In genomic region chr3:69244036-69244435, GRCh38 we compare ENCODE assay signal across 25 cellular contexts.
DNase-seq lines count a peak whose midpoint lies in the region; ATAC-seq, FAIRE-seq and TF ChIP-seq lines count a peak whose summit lies in the region.
"Had no signal": no experiment of that assay in that cellular context is flagged by ENCODE, and none has a peak within 500 bp of the region (broad histone marks: within the 10 kb centered on the region; RNA-seq: fewer than 3 reads in every experiment).

No MANE protein-coding gene starts in this region.

- H3K23ac ChIP-seq in H1 (ENCODE audit: insufficient read length), result no peak overlapping the region
- H3K23ac ChIP-seq in mesenchymal stem cell (ENCODE audit: low read length in 2 of 2), result no peak overlapping the region
- no peak overlapping the region for H3K23ac ChIP-seq in trophoblast cell (ENCODE audit: low read length)

- H2AFZ ChIP-seq in H1 (ENCODE audit: low read length), result no peak overlapping the region
- H2AFZ ChIP-seq in mesenchymal stem cell (ENCODE audit: low read depth, low read length), result no peak overlapping the region
- H2AFZ ChIP-seq in trophoblast cell (ENCODE audit: insufficient read depth, low read length, poor library complexity), result peak overlapping the region; percentile 72
- no peak overlapping the region for H2AFZ ChIP-seq in OCI-LY7 (ENCODE audit: low read length)

- FAIRE-seq in H1 (lab: Jason Lieb, UNC), result peak; percentile 86
- FAIRE-seq: D721Med, HepG2, K562, RCC 7860 had no signal

- H3K9me3 Mint-ChIP-seq in Calu3 (ENCODE audit: low read depth, unreplicated experiment), result no peaks in the 10 kb centered on the region
- H3K9me3 Mint-ChIP-seq in MCF 10A (ENCODE audit: unreplicated experiment), result no peaks in the 10 kb centered on the region
- H3K9me3 Mint-ChIP-seq: CD8-positive, alpha-beta memory T cell had no signal

- ATAC-seq in GM21367 (IDR thresholded peaks at IDR 0.05; ENCODE audit: unreplicated experiment), result no peak
- ATAC-seq: HepG2, K562, Right ventricle myocardium inferior had no signal

- no peak for TF ChIP-seq EP300 in H1 (IDR thresholded peaks at IDR 0.05; ENCODE audit: borderline replicate concordance in 1 of 2, low read depth in 2 of 2, low read length in 2 of 2)

- H3K36me3 ChIP-seq in H1 (ENCODE audit: control insufficient read depth in 2 of 4, insufficient read depth in 4 of 4, low read length in 3 of 4) (no peaks in the 10 kb centered on the region), mesenchymal stem cell (ENCODE audit: control insufficient read depth in 1 of 2, insufficient read depth in 2 of 2, low read depth in 1 of 2, low read length in 2 of 2) (no peaks in the 10 kb centered on the region), trophoblast cell (ENCODE audit: control insufficient read depth in 1 of 2, insufficient read depth in 2 of 2, low read length in 2 of 2) (no peaks in the 10 kb centered on the region), OCI-LY7 (ENCODE audit: insufficient read depth, low read length) (no peaks in the 10 kb centered on the region)

- H3K4me1 ChIP-seq in H1 (replicated peaks in 1 of 4; ENCODE audit: control insufficient read depth in 3 of 4, insufficient read depth in 4 of 4, low read length in 3 of 4) (peaks cover 5 to 23% (median 11%) of the 10 kb centered on the region in 4 experiments; a peak in 5 of 7 replicates), mesenchymal stem cell (ENCODE audit: control insufficient read depth, insufficient read depth, low read depth, low read length) (peaks cover 21% of the 10 kb centered on the region), trophoblast cell (ENCODE audit: control insufficient read depth in 1 of 2, insufficient read depth in 2 of 2, low read length in 2 of 2) (peaks cover 22 to 38% of the 10 kb centered on the region in 2 experiments), OCI-LY7 (ENCODE audit: insufficient read depth, low read length, poor library complexity, severe bottlenecking) (no peaks in the 10 kb centered on the region)

- TF ChIP-seq CTCF in Calu3 (IDR thresholded peaks at IDR 0.05; ENCODE audit: unreplicated experiment) (no peak), H1 (IDR thresholded peaks at IDR 0.05; ENCODE audit: control extremely low read depth in 1 of 3, insufficient read depth in 1 of 3, low read depth in 1 of 3, low read length in 3 of 3) (no peak), OCI-LY7 (conservative IDR thresholded peaks at IDR 0.05; ENCODE audit: low read length) (no peak), MCF 10A (IDR thresholded peaks at IDR 0.05; ENCODE audit: unreplicated experiment) (no peak)

- no peak overlapping the region; a peak in 1 of 4 replicates for H3K4me2 ChIP-seq in H1 (ENCODE audit: insufficient read depth in 1 of 2, low read depth in 2 of 2, low read length in 2 of 2)
- H3K4me2 ChIP-seq in mesenchymal stem cell (ENCODE audit: low read length, poor library complexity, severe bottlenecking), result no peak overlapping the region
- no peak overlapping the region for H3K4me2 ChIP-seq in trophoblast cell (ENCODE audit: low read length)
- no peak overlapping the region for H3K4me2 ChIP-seq in OCI-LY7 (ENCODE audit: low read length)

- no peak for TF ChIP-seq POLR2A in H1 (IDR thresholded peaks at IDR 0.05; ENCODE audit: control extremely low read depth in 1 of 2, low read depth in 2 of 2, low read length in 2 of 2)

- no peak overlapping the region for H3K18ac ChIP-seq in H1 (ENCODE audit: extremely low read depth, low read length)
- H3K18ac ChIP-seq in mesenchymal stem cell (ENCODE audit: low read depth in 1 of 2, low read length in 2 of 2), result peak overlapping the region in 1 of 2 experiments; percentile 8
- H3K18ac ChIP-seq in trophoblast cell (ENCODE audit: low read length), result peak overlapping the region; percentile 86

- H3K9me3 ChIP-seq in H1 (ENCODE audit: insufficient read depth in 2 of 2, low read depth in 1 of 2, low read length in 1 of 2) (no peaks in the 10 kb centered on the region), mesenchymal stem cell (ENCODE audit: control insufficient read depth, low read length) (no peaks in the 10 kb centered on the region), trophoblast cell (ENCODE audit: insufficient read depth, low read depth, low read length) (no peaks in the 10 kb centered on the region), OCI-LY7 (ENCODE audit: low read length) (no peaks in the 10 kb centered on the region)

- no peaks in the 10 kb centered on the region for H3K79me2 ChIP-seq in H1 (ENCODE audit: control insufficient read depth in 1 of 2, insufficient read depth in 2 of 2, low read length in 2 of 2)
- peaks cover 4% of the 10 kb centered on the region for H3K79me2 ChIP-seq in trophoblast cell (ENCODE audit: control insufficient read depth, insufficient read depth, low read length, poor library complexity)
- H3K79me2 ChIP-seq in OCI-LY7 (ENCODE audit: insufficient read depth, low read depth, low read length), result no peaks in the 10 kb centered on the region

- intact Hi-C loops in Calu3 (cut with micrococcal nuclease; ENCODE audit: unreplicated experiment) (loop anchor here (5.0 kb wide), 1 partner anchor 42 kb away; no protein-coding TSS in a partner anchor), OCI-LY7 (cut with micrococcal nuclease; ENCODE audit: unreplicated experiment) (no loop called here), MCF 10A (cut with micrococcal nuclease) (no loop called here)

- no peak overlapping the region; the same call in 1 of the 2 replicates for H2BK12ac ChIP-seq in H1 (ENCODE audit: low read depth, low read length)
- H2BK12ac ChIP-seq in mesenchymal stem cell (ENCODE audit: low read length in 2 of 2), result peak overlapping the region; percentile 11 to 75
- peak overlapping the region; percentile 97 for H2BK12ac ChIP-seq in trophoblast cell (ENCODE audit: low read length)

- H2BK15ac ChIP-seq in H1 (ENCODE audit: low read length) (no peak overlapping the region), mesenchymal stem cell (ENCODE audit: low read depth, poor library complexity, severe bottlenecking) (no peak overlapping the region)

- peaks cover 5 to 23% (median 21%) of the 10 kb centered on the region in 4 experiments for H3K27me3 ChIP-seq in H1 (replicated peaks in 1 of 4; ENCODE audit: control insufficient read depth in 3 of 4, extremely low read depth in 1 of 4, insufficient read depth in 3 of 4, low read length in 3 of 4)
- H3K27me3 ChIP-seq in mesenchymal stem cell (ENCODE audit: control insufficient read depth in 1 of 2, insufficient read depth in 1 of 2, low read length in 2 of 2), result no peaks in the 10 kb centered on the region
- no peaks in the 10 kb centered on the region for H3K27me3 ChIP-seq in trophoblast cell (ENCODE audit: insufficient read depth, low read length)

- WGBS in H1 (ENCODE audit: extremely low coverage in 1 of 2, insufficient coverage in 1 of 2, insufficient read length in 1 of 2, insufficient replicate concordance in 2 of 2, low coverage in 1 of 2, low lambda C conversion rate in 2 of 2, missing lambda C conversion rate in 1 of 2), 2 experiments, result 83% methylated on average over 2 of the region's 2 CpGs; no CpG with 5 or more reads in 1 of the 2 experiments
- WGBS in mesenchymal stem cell, result 90% methylated on average over 2 of the region's 2 CpGs
- no CpG with 5 or more reads among the region's 2 CpGs for WGBS in trophoblast cell (ENCODE audit: extremely low coverage, insufficient coverage, insufficient read length)

- H4K8ac ChIP-seq in H1 (ENCODE audit: extremely low read depth, insufficient read depth, low read length), result no peak overlapping the region
- no peak overlapping the region for H4K8ac ChIP-seq in mesenchymal stem cell (ENCODE audit: low read length)
- H4K8ac ChIP-seq in trophoblast cell (ENCODE audit: low read depth, low read length), result peak overlapping the region; percentile 87

- no peaks in the 10 kb centered on the region for H3K23me2 ChIP-seq in H1 (ENCODE audit: low read depth, low read length)

- H3K14ac ChIP-seq in H1 (ENCODE audit: insufficient read length), result no peak overlapping the region
- H3K14ac ChIP-seq in mesenchymal stem cell (ENCODE audit: low read length in 2 of 2), result no peak overlapping the region
- H3K14ac ChIP-seq in trophoblast cell (ENCODE audit: low read length), result peak overlapping the region; percentile 77

- H2BK20ac ChIP-seq in H1 (ENCODE audit: low read length), result no peak overlapping the region

- H3K79me1 ChIP-seq in H1 (ENCODE audit: low read depth, low read length), result no peaks in the 10 kb centered on the region
- peaks cover 10% of the 10 kb centered on the region for H3K79me1 ChIP-seq in mesenchymal stem cell (replicated peaks; ENCODE audit: low read length, poor library complexity, severe bottlenecking)
- H3K79me1 ChIP-seq in trophoblast cell (ENCODE audit: low read length), result peaks cover 44% of the 10 kb centered on the region

- H4K91ac ChIP-seq in H1 (replicated peaks; ENCODE audit: insufficient read length, low read length) (no peak overlapping the region), mesenchymal stem cell (ENCODE audit: low read length) (no peak overlapping the region), trophoblast cell (ENCODE audit: low read depth, low read length) (peak overlapping the region; percentile 93)

- H4K20me1 ChIP-seq in H1 (replicated peaks in 1 of 2; ENCODE audit: control insufficient read depth in 1 of 2, insufficient read depth in 2 of 2, low read length in 2 of 2) (peaks cover 0 to 3% of the 10 kb centered on the region in 2 experiments), OCI-LY7 (ENCODE audit: insufficient read depth, low read length) (no peaks in the 10 kb centered on the region)

- POLR2A ChIA-PET in H1 (lab: Charles Lee; ENCODE audit: partially characterized antibody) (no interaction called here), OCI-LY7 (lab: Charles Lee) (no interaction called here), MCF 10A (lab: Yijun Ruan, JAX) (interaction anchor here (0.6 to 2.2 kb wide), 6 partner anchors 11 to 111 kb away, joined by 4 to 11 read pairs (median 6); no protein-coding TSS in a partner anchor)

- H3K9ac ChIP-seq in H1 (replicated peaks in 1 of 4; ENCODE audit: extremely low read depth in 1 of 4, low read depth in 3 of 4, low read length in 3 of 4), result no peak overlapping the region
- H3K9ac ChIP-seq in mesenchymal stem cell (ENCODE audit: low read length), result no peak overlapping the region
- no peak overlapping the region for H3K9ac ChIP-seq in trophoblast cell (ENCODE audit: low read length)

- H3K4me3 ChIP-seq in H1 (ENCODE audit: extremely low read depth in 1 of 4, insufficient read depth in 2 of 4, low read depth in 3 of 4, low read length in 4 of 4), result no peak overlapping the region
- no peak overlapping the region for H3K4me3 ChIP-seq in mesenchymal stem cell (ENCODE audit: insufficient read depth in 1 of 2, low read depth in 1 of 2, low read length in 2 of 2)
- H3K4me3 ChIP-seq in trophoblast cell (ENCODE audit: low read depth, low read length), result no peak overlapping the region
- no peak overlapping the region for H3K4me3 ChIP-seq in OCI-LY7 (ENCODE audit: low read depth, low read length, poor library complexity, severe bottlenecking)
- H3K4me3 ChIP-seq: K562 had no signal

- H3K4me3 Mint-ChIP-seq in Calu3 (ENCODE audit: low read depth, unreplicated experiment), result no peak overlapping the region
- no peak overlapping the region for H3K4me3 Mint-ChIP-seq in MCF 10A (ENCODE audit: unreplicated experiment)
- H3K4me3 Mint-ChIP-seq: CD8-positive, alpha-beta memory T cell had no signal

- H3K56ac ChIP-seq in H1 (replicated peaks; ENCODE audit: insufficient read length, low read depth, low read length), result no peak overlapping the region

- no TSS peak for BruUV-seq in Calu3 (replicated peaks; lab: Mats Ljungman, UMichigan)
- no TSS peak for BruUV-seq in OCI-LY7 (replicated peaks; lab: Mats Ljungman, UMichigan)
- no TSS peak for BruUV-seq in MCF 10A (replicated peaks; lab: Mats Ljungman, UMichigan)

- H4K12ac ChIP-seq in trophoblast cell (ENCODE audit: low read depth, low read length), result no peak overlapping the region

- H3K4me1 Mint-ChIP-seq in Calu3 (ENCODE audit: low read depth, unreplicated experiment) (peaks cover 31% of the 10 kb centered on the region), MCF 10A (ENCODE audit: insufficient read depth, unreplicated experiment) (peaks cover 7% of the 10 kb centered on the region)

- H3K27me3 Mint-ChIP-seq in Calu3 (ENCODE audit: unreplicated experiment) (no peaks in the 10 kb centered on the region), MCF 10A (ENCODE audit: insufficient read depth, unreplicated experiment) (no peaks in the 10 kb centered on the region)
- H3K27me3 Mint-ChIP-seq: CD8-positive, alpha-beta memory T cell had no signal

- H2BK5ac ChIP-seq in H1 (ENCODE audit: low read depth, low read length) (no peak overlapping the region), mesenchymal stem cell (ENCODE audit: low read depth, low read length, poor library complexity, severe bottlenecking) (no peak overlapping the region), trophoblast cell (ENCODE audit: low read depth, low read length, poor library complexity) (peak overlapping the region; percentile 54)

- peaks cover 10% of the 10 kb centered on the region for H3K36me3 Mint-ChIP-seq in Calu3 (ENCODE audit: insufficient read depth, unreplicated experiment)
- H3K36me3 Mint-ChIP-seq in MCF 10A (ENCODE audit: insufficient read depth, unreplicated experiment), result no peaks in the 10 kb centered on the region
- H3K36me3 Mint-ChIP-seq: CD8-positive, alpha-beta memory T cell had no signal

- H3K27ac ChIP-seq in H1 (ENCODE audit: low read depth, low read length) (no peak overlapping the region), mesenchymal stem cell (ENCODE audit: low read length, poor library complexity, severe bottlenecking) (no peak overlapping the region), trophoblast cell (ENCODE audit: low read depth, low read length) (peak overlapping the region; percentile 97), OCI-LY7 (ENCODE audit: low read depth, low read length, poor library complexity, severe bottlenecking) (no peak overlapping the region)
- H3K27ac ChIP-seq: HL-60 had no signal

- H4K5ac ChIP-seq in H1 (ENCODE audit: insufficient read length, low read depth, low read length), result no peak overlapping the region

- peak overlapping the region; percentile 25 for H3K27ac Mint-ChIP-seq in Calu3 (ENCODE audit: unreplicated experiment)
- no peak overlapping the region for H3K27ac Mint-ChIP-seq in MCF 10A (ENCODE audit: low read depth, unreplicated experiment)

- H2BK120ac ChIP-seq in H1 (replicated peaks; ENCODE audit: low read depth, low read length) (no peak overlapping the region), mesenchymal stem cell (ENCODE audit: low read depth, low read length) (no peak overlapping the region), trophoblast cell (ENCODE audit: insufficient read depth, low read length, poor library complexity) (peak overlapping the region; percentile 77)

- CTCF ChIA-PET in Calu3 (lab: Charles Lee) (interaction anchor here (3.2 kb wide), 1 partner anchor 62 kb away, joined by 12 read pairs; no protein-coding TSS in a partner anchor), H1 (lab: Charles Lee; ENCODE audit: partially characterized antibody) (interaction anchor here (1.0 to 1.9 kb wide), 4 partner anchors 62 to 166 kb away, joined by 3 to 8 read pairs (median 4); no protein-coding TSS in a partner anchor), OCI-LY7 (lab: Charles Lee; ENCODE audit: unreplicated experiment) (no interaction called here), MCF 10A (lab: Yijun Ruan, JAX) (interaction anchor here (0.7 to 2.3 kb wide), 5 partner anchors 11 to 85 kb away, joined by 3 to 11 read pairs (median 4); no protein-coding TSS in a partner anchor)

- H2AK5ac ChIP-seq in H1 (ENCODE audit: low read depth, low read length) (no peak overlapping the region), mesenchymal stem cell (ENCODE audit: low read length, severe bottlenecking) (peak overlapping the region; percentile 6), trophoblast cell (ENCODE audit: low read length) (peak overlapping the region; percentile 93)

- no peaks in the 10 kb centered on the region for H3K9me2 ChIP-seq in OCI-LY7 (ENCODE audit: insufficient read depth, low read length)

- no peak for DNase-seq in Calu3
- DNase-seq in H1 (ENCODE audit: low read depth in 1 of 2, low spot score in 2 of 2), result no peak
- DNase-seq in mesenchymal stem cell, result no peak
- no peak for DNase-seq in trophoblast cell
- no peak for DNase-seq in DMS153 (lab: John Stamatoyannopoulos, UW)
- no peak for DNase-seq in OCI-LY7 (ENCODE audit: low spot score)
- DNase-seq in MCF 10A (ENCODE audit: unreplicated experiment), result no peak
- DNase-seq: AML-193; C1 segment of cervical spinal cord; CD8-positive, alpha-beta memory T cell; HCEC 1CT; NCI-H1092 treated with DMSO at 0.1 percent for 48 hours; NCI-H1436 treated with DMSO at 0.1 percent for 48 hours; NCI-H2029; NCI-H345; NCI-H524; NCI-H774; NK-92 treated with Interleukin-12 subunit alpha and Interleukin-12 subunit beta, amount 100 ng/mL, for 24 hours had no signal

- no peak for TF ChIP-seq RAD21 in H1 (IDR thresholded peaks at IDR 0.05 in 1 of 2, conservative IDR thresholded peaks at IDR 0.05 in 1 of 2; ENCODE audit: low read depth in 2 of 2, low read length in 2 of 2)

- H3K4ac ChIP-seq in H1 (replicated peaks; ENCODE audit: insufficient read length, low read depth, low read length) (no peak overlapping the region), mesenchymal stem cell (ENCODE audit: low read depth in 1 of 2, low read length in 2 of 2) (peak overlapping the region in 1 of 2 experiments; percentile 15), trophoblast cell (ENCODE audit: low read depth, low read length) (peak overlapping the region; percentile 89)
